In genomic region chr7:156544919-156545715, GRCh38 we compare ENCODE assay signal across 24 cellular contexts.
DNase-seq lines count a peak whose midpoint lies in the region; FAIRE-seq and TF ChIP-seq lines count a peak whose summit lies in the region.
"Had no signal": no experiment of that assay in that cellular context is flagged by ENCODE, and none has a peak within 500 bp of the region (broad histone marks: within the 10 kb centered on the region; RNA-seq: fewer than 3 reads in every experiment).

No MANE protein-coding gene starts in this region.

- H3K27ac ChIP-seq in colonic mucosa (no peak overlapping the region), small intestine (ENCODE audit: low read depth in 1 of 2, low read length in 1 of 2) (no peak overlapping the region)
- H3K27ac ChIP-seq: spleen, upper lobe of left lung had no signal

- H3K27me3 Mint-ChIP-seq in activated CD4-positive, alpha-beta memory T cell treated with anti-CD3 and anti-CD28 coated beads, Interleukin-2, amount 10 ng/mL, durations not matched to agents 7 days and 5 days = peaks cover 2% of the 10 kb centered on the region

- no peak for TF ChIP-seq CTCF in colonic mucosa (IDR thresholded peaks at IDR 0.05)

- H3K9ac ChIP-seq in colonic mucosa (ENCODE audit: low read depth in 2 of 2, low read length in 2 of 2) = peak overlapping the region in 1 of 2 donors; percentile 16

- POLR2A ChIA-PET in activated CD4-positive, alpha-beta memory T cell treated with anti-CD3 and anti-CD28 coated beads, Interleukin-2, amount 10 ng/mL, durations not matched to agents 7 days and 5 days (lab: Charles Lee) = no interaction called here

- H3K9me3 ChIP-seq in colonic mucosa (no peaks in the 10 kb centered on the region), small intestine (ENCODE audit: control insufficient read depth, low read depth) (no peaks in the 10 kb centered on the region)
- H3K9me3 ChIP-seq: upper lobe of left lung had no signal

- H3K36me3 Mint-ChIP-seq in activated CD4-positive, alpha-beta memory T cell treated with anti-CD3 and anti-CD28 coated beads, Interleukin-2, amount 10 ng/mL, durations not matched to agents 7 days and 5 days (ENCODE audit: low read depth) = no peaks in the 10 kb centered on the region

- 68 to 85% (median 70%) methylated on average over 11 of the region's 11 CpGs for WGBS in small intestine, 3 donors

- H3K36me3 ChIP-seq in colonic mucosa (no peaks in the 10 kb centered on the region), small intestine (ENCODE audit: control insufficient read depth in 2 of 2, insufficient read depth in 2 of 2, low read length in 2 of 2) (no peaks in the 10 kb centered on the region)
- H3K36me3 ChIP-seq: spleen, upper lobe of left lung had no signal

- no peaks in the 10 kb centered on the region for H3K27me3 ChIP-seq in colonic mucosa
- no peaks in the 10 kb centered on the region for H3K27me3 ChIP-seq in small intestine (ENCODE audit: control insufficient read depth in 2 of 2, insufficient read depth in 2 of 2, low read length in 2 of 2)
- H3K27me3 ChIP-seq: upper lobe of left lung had no signal

- peaks cover 5% of the 10 kb centered on the region for H3K9me3 Mint-ChIP-seq in activated CD4-positive, alpha-beta memory T cell treated with anti-CD3 and anti-CD28 coated beads, Interleukin-2, amount 10 ng/mL, durations not matched to agents 7 days and 5 days

- CTCF ChIA-PET in activated CD4-positive, alpha-beta memory T cell treated with anti-CD3 and anti-CD28 coated beads, Interleukin-2, amount 10 ng/mL, durations not matched to agents 7 days and 5 days (lab: Charles Lee) = no interaction called here

- no peak for FAIRE-seq in small intestine (lab: Jason Lieb, UNC)
- FAIRE-seq: keratinocyte, RCC 7860 had no signal

- H3K4me1 Mint-ChIP-seq in activated CD4-positive, alpha-beta memory T cell treated with anti-CD3 and anti-CD28 coated beads, Interleukin-2, amount 10 ng/mL, durations not matched to agents 7 days and 5 days = no peaks in the 10 kb centered on the region

- DNase-seq in NCI-H2081 (lab: John Stamatoyannopoulos, UW) (peak; percentile 8 to 56), NCI-H2081 treated with DMSO at 0.1 percent for 48 hours (lab: John Stamatoyannopoulos, UW) (no peak), NCI-H146 (lab: John Stamatoyannopoulos, UW) (peak; percentile 55), colonic mucosa (peak; percentile 70), small intestine (peak; percentile 89), activated T-cell treated with anti-CD3 and anti-CD28 coated beads for 4 hours (no peak), NCI-H82 treated with DMSO at 0.1 percent for 48 hours (lab: John Stamatoyannopoulos, UW; ENCODE audit: unreplicated experiment) (no peak)
- DNase-seq in activated CD4-positive, alpha-beta memory T cell treated with anti-CD3 and anti-CD28 coated beads, Interleukin-2, amount 10 ng/mL, durations not matched to agents 7 days and 5 days = no peak
- DNase-seq: 8988T; activated CD4-positive, CD25-positive, alpha-beta regulatory T cell; activated CD8-positive, alpha-beta memory T cell treated with anti-CD3 and anti-CD28 coated beads for 24 hours; DMS 273 treated with DMSO at 0.1 percent for 48 hours; foreskin melanocyte; GDM1; GOT3; KBM-7; NCI-H82; occipital lobe; spleen; stimulated activated CD8-positive, alpha-beta memory T cell treated with anti-CD3 and anti-CD28 coated beads, Interleukin-4, amount 100 ng/mL, for 48 hours; upper lobe of left lung had no signal

- H3K4me3 ChIP-seq in colonic mucosa (no peak overlapping the region), small intestine (ENCODE audit: low read depth in 1 of 2, low read length in 2 of 2) (no peak overlapping the region)
- H3K4me3 ChIP-seq: spleen, upper lobe of left lung had no signal

- intact Hi-C loops in colonic mucosa (cut with DNase I) = no loop called here

- no peak overlapping the region for H3K27ac Mint-ChIP-seq in activated CD4-positive, alpha-beta memory T cell treated with anti-CD3 and anti-CD28 coated beads, Interleukin-2, amount 10 ng/mL, durations not matched to agents 7 days and 5 days
- H3K27ac Mint-ChIP-seq: activated naive CD8-positive, alpha-beta T cell had no signal

- H3K4me1 ChIP-seq in colonic mucosa = no peaks in the 10 kb centered on the region
- no peaks in the 10 kb centered on the region for H3K4me1 ChIP-seq in small intestine (ENCODE audit: control insufficient read depth in 2 of 2, insufficient read depth in 1 of 2, low read depth in 1 of 2, low read length in 1 of 2)
- H3K4me1 ChIP-seq: spleen, upper lobe of left lung had no signal

- H3K4me3 Mint-ChIP-seq in activated CD4-positive, alpha-beta memory T cell treated with anti-CD3 and anti-CD28 coated beads, Interleukin-2, amount 10 ng/mL, durations not matched to agents 7 days and 5 days = no peak overlapping the region
- H3K4me3 Mint-ChIP-seq: activated naive CD8-positive, alpha-beta T cell had no signal

Comparison
In these comparisons a context has a peak if more than half of its experiments do, and no peak if none do; other contexts are left out.
1. DNase-seq: peak in NCI-H2081 (2 of 2), NCI-H146 (single experiment), colonic mucosa (single experiment) and small intestine (single experiment); none in NCI-H2081 treated with DMSO at 0.1 percent for 48 hours (single experiment), activated T-cell treated with anti-CD3 and anti-CD28 coated beads for 4 hours (single experiment), NCI-H82 treated with DMSO at 0.1 percent for 48 hours (single experiment) and activated CD4-positive, alpha-beta memory T cell treated with anti-CD3 and anti-CD28 coated beads, Interleukin-2, amount 10 ng/mL, durations not matched to agents 7 days and 5 days (single experiment).